15 cellular contexts compared by ENCODE assay signal in genomic region chr5:36155291-36155690, GRCh38. TPM values are rescaled to one million over a fixed set of nuclear protein-coding genes. Genes with fewer than 3 reads are reported as not detected.
DNase-seq lines count a peak whose midpoint lies in the region; ATAC-seq and TF ChIP-seq lines count a peak whose summit lies in the region.
"Had no signal": no experiment of that assay in that cellular context is flagged by ENCODE, and none has a peak within 500 bp of the region (broad histone marks: within the 10 kb centered on the region; RNA-seq: fewer than 3 reads in every experiment).

No MANE protein-coding gene starts in this region.

- H3K9me3 Mint-ChIP-seq in chondrocyte (ENCODE audit: low read depth) (no peaks in the 10 kb centered on the region), mesothelial cell of epicardium (no peaks in the 10 kb centered on the region), type B pancreatic cell (no peaks in the 10 kb centered on the region)
- no peaks in the 10 kb centered on the region for H3K9me3 Mint-ChIP-seq in effector memory CD8-positive, alpha-beta T cell

- no peak overlapping the region for H3K9ac ChIP-seq in KMS-11
- H3K9ac ChIP-seq: BLaER1 treated with 17β-estradiol and CSF1 and Interleukin-3, amounts not matched to agents 10 nM and 100 nM had no signal

- H2AFZ ChIP-seq in KMS-11 (ENCODE audit: low read depth) = no peak overlapping the region

- no peak for DNase-seq in chondrocyte (ENCODE audit: low spot score)
- DNase-seq in mesothelial cell of epicardium (ENCODE audit: low spot score in 2 of 2, unreplicated experiment in 2 of 2) = no peak
- DNase-seq in type B pancreatic cell (ENCODE audit: extremely low spot score, unreplicated experiment) = no peak
- DNase-seq in effector memory CD8-positive, alpha-beta T cell = no peak
- no peak for DNase-seq in NCI-H1694 treated with DMSO at 0.1 percent for 48 hours (lab: John Stamatoyannopoulos, UW)
- DNase-seq: DMS153, NCI-H1048, NCI-H2107, NCI-H774, SHP77 had no signal

- ATAC-seq in effector memory CD8-positive, alpha-beta T cell (replicated peaks) = no peak
- ATAC-seq in GM21390 (IDR thresholded peaks at IDR 0.05; ENCODE audit: unreplicated experiment) = no peak
- ATAC-seq: Panc1 had no signal

- H3K4me3 Mint-ChIP-seq in chondrocyte (ENCODE audit: unreplicated experiment) (no peak overlapping the region), mesothelial cell of epicardium (no peak overlapping the region), type B pancreatic cell (no peak overlapping the region)
- no peak overlapping the region for H3K4me3 Mint-ChIP-seq in effector memory CD8-positive, alpha-beta T cell

- H3K27ac Mint-ChIP-seq in chondrocyte (ENCODE audit: unreplicated experiment) (peak overlapping the region; percentile 97), mesothelial cell of epicardium (peak overlapping the region; percentile 96), type B pancreatic cell (peak overlapping the region; percentile 87)
- H3K27ac Mint-ChIP-seq in effector memory CD8-positive, alpha-beta T cell = no peak overlapping the region

- no peaks in the 10 kb centered on the region for H3K27me3 ChIP-seq in KMS-11 (ENCODE audit: insufficient read depth, low read depth)
- H3K27me3 ChIP-seq: BLaER1 treated with 17β-estradiol and CSF1 and Interleukin-3, amounts not matched to agents 10 nM and 100 nM had no signal

- H3K4me1 Mint-ChIP-seq in chondrocyte (ENCODE audit: low read depth) (peaks cover 76% of the 10 kb centered on the region), mesothelial cell of epicardium (peaks cover 74% of the 10 kb centered on the region), type B pancreatic cell (ENCODE audit: unreplicated experiment) (peaks cover 50% of the 10 kb centered on the region)
- H3K4me1 Mint-ChIP-seq in effector memory CD8-positive, alpha-beta T cell (ENCODE audit: low read depth in 2 of 2) = peaks cover 47 to 52% of the 10 kb centered on the region in 2 donors

- H3K4me2 ChIP-seq in KMS-11 = peak overlapping the region; percentile 49; the same call in 1 of the 2 replicates

- H4K20me1 ChIP-seq in KMS-11 (ENCODE audit: insufficient read depth) = no peaks in the 10 kb centered on the region

- no peak for TF ChIP-seq CTCF in KMS-11 (conservative IDR thresholded peaks at IDR 0.05; ENCODE audit: low read depth, low read length)
- TF ChIP-seq CTCF in chondrocyte (IDR thresholded peaks at IDR 0.05) = no peak
- TF ChIP-seq CTCF in mesothelial cell of epicardium (IDR thresholded peaks at IDR 0.05; ENCODE audit: unreplicated experiment) = no peak
- TF ChIP-seq CTCF in type B pancreatic cell (conservative IDR thresholded peaks at IDR 0.05) = no peak

- no peak overlapping the region for H3K27ac ChIP-seq in KMS-11
- H3K27ac ChIP-seq: BLaER1 treated with 17β-estradiol and CSF1 and Interleukin-3, amounts not matched to agents 10 nM and 100 nM had no signal

- H3K27me3 Mint-ChIP-seq in chondrocyte (ENCODE audit: low read depth) = no peaks in the 10 kb centered on the region
- no peaks in the 10 kb centered on the region for H3K27me3 Mint-ChIP-seq in mesothelial cell of epicardium (ENCODE audit: low read depth)
- H3K27me3 Mint-ChIP-seq in type B pancreatic cell = no peaks in the 10 kb centered on the region
- no peaks in the 10 kb centered on the region for H3K27me3 Mint-ChIP-seq in effector memory CD8-positive, alpha-beta T cell

- H3K36me3 ChIP-seq in KMS-11 (ENCODE audit: insufficient read depth) = peaks cover 4% of the 10 kb centered on the region; the same call in 1 of the 2 replicates

- H3K4me1 ChIP-seq in KMS-11 (ENCODE audit: low read depth, poor library complexity, severe bottlenecking) = peaks cover 78% of the 10 kb centered on the region

- peaks cover 81% of the 10 kb centered on the region for H3K79me2 ChIP-seq in KMS-11 (ENCODE audit: insufficient read depth, low read depth)

- H3K36me3 Mint-ChIP-seq in chondrocyte (ENCODE audit: low read depth) (peaks cover 13% of the 10 kb centered on the region), mesothelial cell of epicardium (peaks cover 8% of the 10 kb centered on the region), type B pancreatic cell (peaks cover 32% of the 10 kb centered on the region)
- H3K36me3 Mint-ChIP-seq in effector memory CD8-positive, alpha-beta T cell (ENCODE audit: insufficient read depth) = peaks cover 19% of the 10 kb centered on the region

- H3K4me3 ChIP-seq in KMS-11 (IDR thresholded peaks at IDR 0.05; ENCODE audit: insufficient read depth, low read depth, low read length) = no peak overlapping the region
- H3K4me3 ChIP-seq: BLaER1 treated with 17β-estradiol and CSF1 and Interleukin-3, amounts not matched to agents 10 nM and 100 nM; HAP-1 had no signal

RNA-seq across cellular contexts. Expression of gene SKP2, which starts 3.4 kb away (rescaled TPM):
- total RNA-seq in chondrocyte (34.8 to 41.1 TPM (median 36.1 TPM) in 3 replicates), mesothelial cell of epicardium (91.5 to 94.3 TPM (median 93.8 TPM) in 3 replicates), type B pancreatic cell (ENCODE audit: low replicate concordance) (78.3 and 98.4 TPM in 2 replicates)

RNA-seq across cellular contexts. Expression of gene LMBRD2, which starts 3.6 kb away (rescaled TPM):
- total RNA-seq in chondrocyte (11.3 to 11.8 TPM (median 11.6 TPM) in 3 replicates), mesothelial cell of epicardium (6.3 to 8.3 TPM (median 7.9 TPM) in 3 replicates), type B pancreatic cell (ENCODE audit: low replicate concordance) (7.9 and 9.9 TPM in 2 replicates)

Comparison
In these comparisons a context has a peak if more than half of its experiments do, and no peak if none do; other contexts are left out.
1. H3K27ac Mint-ChIP-seq: peak in chondrocyte (single experiment), mesothelial cell of epicardium (single experiment) and type B pancreatic cell (single experiment); none in effector memory CD8-positive, alpha-beta T cell (0 of 2).